Comparison of ENCODE assay signal across 10 cellular contexts in the genomic region with DNA sequence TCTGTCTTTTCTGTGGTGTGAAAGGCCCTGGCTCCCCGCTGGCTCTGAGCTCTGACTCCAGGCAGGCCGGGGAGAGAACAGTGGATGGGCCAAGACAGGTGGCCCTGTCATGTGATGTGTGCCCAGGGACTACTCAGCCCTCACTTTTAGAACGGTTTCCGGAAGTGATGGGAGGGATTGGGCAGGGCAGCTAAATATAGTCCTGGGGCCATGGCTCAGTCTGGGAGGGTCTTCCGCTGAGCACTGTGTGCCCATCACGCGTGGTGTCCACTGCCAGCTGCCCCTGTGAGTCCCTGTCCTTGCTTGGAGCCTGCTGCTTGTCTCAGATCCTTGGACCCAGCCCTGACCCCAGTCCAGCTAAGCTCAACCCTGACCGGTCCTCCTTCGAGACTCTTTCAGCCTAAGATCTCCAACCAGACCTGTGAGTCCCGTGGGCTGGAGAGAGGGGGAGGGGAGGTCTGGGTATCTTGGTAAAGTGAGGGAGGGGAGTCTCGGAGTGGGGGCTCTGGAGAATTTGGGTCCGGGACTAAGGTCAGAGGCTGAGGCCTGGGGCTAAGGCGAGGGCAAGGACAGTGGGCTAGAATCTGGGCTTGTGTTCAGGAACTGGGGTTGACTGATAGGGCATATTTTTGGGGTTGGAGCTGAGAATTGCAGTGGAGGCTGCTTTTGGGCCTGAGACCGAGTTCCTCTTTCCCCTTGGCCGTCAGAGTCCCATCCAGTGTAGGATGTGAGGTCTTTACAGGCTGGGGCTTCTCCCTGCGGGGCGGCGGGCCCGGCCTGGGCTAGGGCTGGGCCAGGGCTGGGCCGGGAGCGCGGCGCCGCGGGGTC. TPM values are rescaled to one million over a fixed set of nuclear protein-coding genes. Genes with fewer than 3 reads are reported as not detected.
DNase-seq lines count a peak whose midpoint lies in the region; ATAC-seq and TF ChIP-seq lines count a peak whose summit lies in the region.
"Had no signal": no experiment of that assay in that cellular context is flagged by ENCODE, and none has a peak within 500 bp of the region (broad histone marks: within the 10 kb centered on the region; RNA-seq: fewer than 3 reads in every experiment).

A gene with protein sequence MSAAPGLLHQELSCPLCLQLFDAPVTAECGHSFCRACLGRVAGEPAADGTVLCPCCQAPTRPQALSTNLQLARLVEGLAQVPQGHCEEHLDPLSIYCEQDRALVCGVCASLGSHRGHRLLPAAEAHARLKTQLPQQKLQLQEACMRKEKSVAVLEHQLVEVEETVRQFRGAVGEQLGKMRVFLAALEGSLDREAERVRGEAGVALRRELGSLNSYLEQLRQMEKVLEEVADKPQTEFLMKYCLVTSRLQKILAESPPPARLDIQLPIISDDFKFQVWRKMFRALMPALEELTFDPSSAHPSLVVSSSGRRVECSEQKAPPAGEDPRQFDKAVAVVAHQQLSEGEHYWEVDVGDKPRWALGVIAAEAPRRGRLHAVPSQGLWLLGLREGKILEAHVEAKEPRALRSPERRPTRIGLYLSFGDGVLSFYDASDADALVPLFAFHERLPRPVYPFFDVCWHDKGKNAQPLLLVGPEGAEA (plus strand): TSS at position 243 of the 828 bp plus-strand sequence. CDS start 620 bp downstream, outside the sequence.

- H3K18ac ChIP-seq in mesendoderm (ENCODE audit: low read length): no peak within 1 kb of the TSS

- H2BK120ac ChIP-seq in mesendoderm (ENCODE audit: low read depth, low read length): no peak within 1 kb of the TSS

- peaks cover 13% of the 10 kb centered on the region for H3K27me3 ChIP-seq in mesendoderm (ENCODE audit: insufficient read depth, low read length, poor library complexity)

- peak within 1 kb of the TSS; percentile 87 for H3K23ac ChIP-seq in mesendoderm (ENCODE audit: low read length)

- H3K4me3 Mint-ChIP-seq in activated T-cell treated with anti-CD3 and anti-CD28 coated beads, Interleukin-2, amount 50 U/mL, for 72 hours: peak within 1 kb of the TSS; percentile 36 to 79
- H3K4me3 Mint-ChIP-seq in type B pancreatic cell: peak within 1 kb of the TSS; percentile 80

- no peak for TF ChIP-seq CTCF in cardiac fibroblast (IDR thresholded peaks at IDR 0.05; ENCODE audit: low read depth, low read length)
- TF ChIP-seq CTCF in type B pancreatic cell (conservative IDR thresholded peaks at IDR 0.05): no peak

- no peaks in the 10 kb centered on the region for H3K36me3 ChIP-seq in mesendoderm (ENCODE audit: control insufficient read depth, insufficient read depth, low read length)

- no peak within 1 kb of the TSS for H3K27ac Mint-ChIP-seq in activated T-cell treated with anti-CD3 and anti-CD28 coated beads, Interleukin-2, amount 50 U/mL, for 72 hours
- H3K27ac Mint-ChIP-seq in type B pancreatic cell: no peak within 1 kb of the TSS

- no peak within 1 kb of the TSS for H2AK5ac ChIP-seq in mesendoderm (ENCODE audit: low read length)

- H3K79me1 ChIP-seq in mesendoderm (ENCODE audit: low read length): no peaks in the 10 kb centered on the region

- H2BK5ac ChIP-seq in mesendoderm (ENCODE audit: low read length): no peak within 1 kb of the TSS

- peaks cover 53% of the 10 kb centered on the region for H3K27me3 Mint-ChIP-seq in activated T-cell treated with anti-CD3 and anti-CD28 coated beads, Interleukin-2, amount 50 U/mL, for 72 hours (ENCODE audit: low read depth)
- H3K27me3 Mint-ChIP-seq in type B pancreatic cell: peaks cover 88% of the 10 kb centered on the region

- H3K56ac ChIP-seq in mesendoderm (ENCODE audit: low read length): peak within 1 kb of the TSS; percentile 90

- H3K36me3 Mint-ChIP-seq in activated T-cell treated with anti-CD3 and anti-CD28 coated beads, Interleukin-2, amount 50 U/mL, for 72 hours (ENCODE audit: insufficient read depth in 2 of 2): no peaks in the 10 kb centered on the region
- H3K36me3 Mint-ChIP-seq in type B pancreatic cell: no peaks in the 10 kb centered on the region

- H3K9me3 Mint-ChIP-seq in activated T-cell treated with anti-CD3 and anti-CD28 coated beads, Interleukin-2, amount 50 U/mL, for 72 hours: no peaks in the 10 kb centered on the region
- H3K9me3 Mint-ChIP-seq in type B pancreatic cell: no peaks in the 10 kb centered on the region

- no peak within 1 kb of the TSS for H3K4ac ChIP-seq in mesendoderm (ENCODE audit: low read depth, low read length)

- no peak within 1 kb of the TSS for H4K5ac ChIP-seq in mesendoderm (ENCODE audit: low read length)

- peaks cover 31% of the 10 kb centered on the region for H3K4me1 Mint-ChIP-seq in activated T-cell treated with anti-CD3 and anti-CD28 coated beads, Interleukin-2, amount 50 U/mL, for 72 hours (ENCODE audit: low read depth)
- peaks cover 3% of the 10 kb centered on the region for H3K4me1 Mint-ChIP-seq in type B pancreatic cell (ENCODE audit: unreplicated experiment)

- H3K9ac ChIP-seq in mesendoderm (ENCODE audit: low read length): peak within 1 kb of the TSS; percentile 64

- ATAC-seq in activated T-cell treated with anti-CD3 and anti-CD28 coated beads, Interleukin-2, amount 50 U/mL, for 72 hours (replicated peaks in 1 of 2): no peak
- ATAC-seq in GM18907 (IDR thresholded peaks at IDR 0.05; ENCODE audit: unreplicated experiment) (no peak), HG02759 (IDR thresholded peaks at IDR 0.05; ENCODE audit: unreplicated experiment) (no peak)

- H3K4me3 ChIP-seq in cardiac fibroblast (replicated peaks in 1 of 2; ENCODE audit: low read depth in 2 of 2, low read length in 2 of 2) (peak within 1 kb of the TSS; percentile 42 to 53), mesendoderm (ENCODE audit: low read length) (peak within 1 kb of the TSS; percentile 15)

- H4K8ac ChIP-seq in mesendoderm (ENCODE audit: low read depth, low read length): no peak within 1 kb of the TSS

- WGBS in mesendoderm (ENCODE audit: extremely low coverage, insufficient coverage, low lambda C conversion rate): no CpG with 5 or more reads among the region's 25 CpGs

- H3K4me2 ChIP-seq in mesendoderm (ENCODE audit: low read length): peak within 1 kb of the TSS; percentile 84

- no peak within 1 kb of the TSS for H3K27ac ChIP-seq in mesendoderm (ENCODE audit: low read depth, low read length)

- H2BK15ac ChIP-seq in mesendoderm (replicated peaks; ENCODE audit: low read depth): no peak within 1 kb of the TSS

- no peaks in the 10 kb centered on the region for H3K79me2 ChIP-seq in mesendoderm (ENCODE audit: control insufficient read depth, insufficient read depth, low read length)

- no peak for DNase-seq in activated T-cell treated with anti-CD3 and anti-CD28 coated beads, Interleukin-2, amount 50 U/mL, for 72 hours
- no peak for DNase-seq in activated T-cell treated with anti-CD3 and anti-CD28 coated beads, Interleukin-2, amount 50 U/mL, for 1 hour
- DNase-seq in cardiac fibroblast (ENCODE audit: low read depth in 2 of 2) (no peak), mesendoderm (no peak), type B pancreatic cell (ENCODE audit: extremely low spot score, unreplicated experiment) (no peak), hepatic stellate cell (ENCODE audit: low spot score) (no peak)
- DNase-seq: activated CD4-positive, alpha-beta T cell treated with anti-CD3 and anti-CD28 coated beads, Interleukin-2, amount 50 U/mL, for 1 hour; NCI-H1048 had no signal

- H3K4me1 ChIP-seq in mesendoderm (ENCODE audit: control insufficient read depth, low read depth, low read length): no peaks in the 10 kb centered on the region

RNA-seq across cellular contexts. Expression of the gene that starts here (rescaled TPM):
- under 1 TPM in 1 of 2 donors, not detected in 1; 0.05 TPM for total RNA-seq in activated T-cell treated with anti-CD3 and anti-CD28 coated beads, Interleukin-2, amount 50 U/mL, for 72 hours
- 0.15 TPM for polyA plus RNA-seq in mesendoderm (2013, experiment 1 of 2)
- polyA plus RNA-seq in mesendoderm (2013, experiment 2 of 2): 0.13 TPM
- total RNA-seq in type B pancreatic cell (ENCODE audit: low replicate concordance): 0.02 TPM in 1 of 2 replicates, not detected in the other
